ENCODE assay signal across 8 cellular contexts in the genomic region with DNA sequence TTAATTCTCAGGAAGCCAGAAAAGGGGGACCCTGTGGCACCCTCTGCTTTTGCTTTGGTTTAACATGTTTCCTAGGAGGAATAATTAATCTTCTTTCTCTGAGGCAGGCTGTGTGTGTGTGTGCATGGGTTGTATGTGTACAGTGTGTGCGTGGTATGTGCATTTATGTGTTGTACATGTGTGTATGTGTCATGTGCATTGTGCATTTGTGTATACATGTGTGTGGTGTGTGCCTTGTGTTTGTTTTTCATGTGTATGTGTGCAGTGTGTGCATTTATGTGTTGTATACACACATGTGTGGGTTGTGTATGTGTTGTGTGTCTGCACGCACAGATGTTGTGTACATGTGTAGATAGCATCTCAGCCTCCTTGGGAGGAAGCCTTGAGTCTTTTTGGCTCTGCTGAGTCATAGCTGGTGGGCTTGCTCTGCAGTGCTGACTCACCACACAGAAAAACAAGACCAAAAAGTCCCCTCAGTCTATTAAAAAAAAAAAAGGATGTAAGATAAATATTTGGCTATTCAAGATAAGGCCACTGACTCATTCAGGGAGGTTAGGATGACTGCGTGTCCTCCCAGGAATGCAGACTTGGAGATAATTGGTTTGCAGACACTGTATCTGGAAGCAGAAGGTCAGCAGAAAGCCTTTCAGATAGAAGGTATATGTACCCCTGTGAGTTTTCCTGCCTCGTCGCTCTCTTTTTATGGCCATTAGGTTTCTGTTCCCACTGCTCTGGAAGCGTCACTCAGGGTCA. TPM values are rescaled to one million over a fixed set of nuclear protein-coding genes. Genes with fewer than 3 reads are reported as not detected.
A peak's percentile ranks its signal among the peaks of the same experiment; 100 is the strongest.
DNase-seq lines count a peak whose midpoint lies in the region; ATAC-seq, FAIRE-seq and TF ChIP-seq lines count a peak whose summit lies in the region.

No MANE protein-coding gene starts in this region.

- no peaks in the 10 kb centered on the region for H3K27me3 ChIP-seq in Peyer's patch
- H3K27me3 ChIP-seq in breast epithelium, result no peaks in the 10 kb centered on the region
- no peaks in the 10 kb centered on the region for H3K27me3 ChIP-seq in liver (ENCODE audit: control insufficient read depth in 4 of 4, insufficient read depth in 4 of 4, low read length in 3 of 4)
- no peaks in the 10 kb centered on the region for H3K27me3 ChIP-seq in upper lobe of left lung

- TF ChIP-seq POLR2A in H54 (IDR thresholded peaks at IDR 0.05; ENCODE audit: low read depth, low read length) (0 out of 2 replicates have a peak, but pooled peaks have one; percentile 16), Peyer's patch (IDR thresholded peaks at IDR 0.05) (no peak), breast epithelium (IDR thresholded peaks at IDR 0.05) (no peak), upper lobe of left lung (IDR thresholded peaks at IDR 0.05) (no peak)

- H3K36me3 ChIP-seq in Peyer's patch, result no peaks in the 10 kb centered on the region
- no peaks in the 10 kb centered on the region for H3K36me3 ChIP-seq in breast epithelium
- H3K36me3 ChIP-seq in liver (ENCODE audit: control insufficient read depth in 4 of 4, insufficient read depth in 3 of 4, low read depth in 1 of 4, low read length in 3 of 4), result peaks cover 0 to 3% (median 0%) of the 10 kb centered on the region in 4 donors
- H3K36me3 ChIP-seq in upper lobe of left lung, result no peaks in the 10 kb centered on the region

- peak overlapping the region in 5 of 7 donors; percentile 57 to 87 (median 63) for H3K27ac Mint-ChIP-seq in CD14-positive monocyte

- peak; percentile 43 to 88 for ATAC-seq in upper lobe of left lung (ENCODE audit: low FRiP score in 2 of 2)
- no peak for ATAC-seq in HG02571 (IDR thresholded peaks at IDR 0.05; ENCODE audit: unreplicated experiment)

- peaks cover 0 to 3% (median 0%) of the 10 kb centered on the region in 7 donors for H3K9me3 Mint-ChIP-seq in CD14-positive monocyte

- peak in 1 of 4 donors; percentile 26 for TF ChIP-seq EP300 in upper lobe of left lung (IDR thresholded peaks at IDR 0.05)

- FAIRE-seq in H54 (lab: Jason Lieb, UNC), result no peak

- DNase-seq in CD14-positive monocyte (ENCODE audit: low spot score), result no peak
- DNase-seq in H54 (ENCODE audit: insufficient read length, low spot score), result peak; percentile 38
- DNase-seq in Peyer's patch, result no peak
- DNase-seq in breast epithelium (ENCODE audit: low spot score in 2 of 2), result no peak
- DNase-seq in upper lobe of left lung, result no peak
- DNase-seq in cerebellum (ENCODE audit: low spot score), result no peak

- no peak overlapping the region for H3K9ac ChIP-seq in liver (ENCODE audit: low read depth in 1 of 2, low read length in 2 of 2)

- peak overlapping the region; percentile 5 to 79 (median 37) for H3K27ac ChIP-seq in Peyer's patch
- H3K27ac ChIP-seq in breast epithelium, result peak overlapping the region; percentile 51 to 81
- peak overlapping the region; percentile 10 to 47 for H3K27ac ChIP-seq in liver (ENCODE audit: low read depth in 1 of 2, low read length in 2 of 2)
- H3K27ac ChIP-seq in upper lobe of left lung, result peak overlapping the region in 2 of 4 donors; percentile 46 to 51

- peak overlapping the region in 1 of 2 donors; percentile 3 for H3K4me3 Mint-ChIP-seq in CD14-positive monocyte

- intact Hi-C loops in CD14-positive monocyte (cut with micrococcal nuclease), result loop anchor here in 1 of 2 donors (5.0 kb wide), 1 partner anchor 37 kb away; no protein-coding TSS in a partner anchor
- intact Hi-C loops in breast epithelium (cut with DNase I; ENCODE audit: low total_unique reads), result loop anchor here (5.0 kb wide), 1 partner anchor 58 kb away; a partner anchor contains a TSS

- WGBS in liver, result 63% methylated on average over 6 of the region's 6 CpGs
- WGBS in upper lobe of left lung, 2 donors, result 53 to 54% methylated on average over 6 of the region's 6 CpGs

- peaks cover 4 to 9% of the 10 kb centered on the region in 2 donors for H3K36me3 Mint-ChIP-seq in CD14-positive monocyte

- H3K4me3 ChIP-seq in Peyer's patch (no peak overlapping the region), breast epithelium (no peak overlapping the region), liver (ENCODE audit: low read depth in 1 of 3, low read length in 3 of 3) (no peak overlapping the region), upper lobe of left lung (no peak overlapping the region)

- H3K4me1 Mint-ChIP-seq in CD14-positive monocyte, result peaks cover 16% of the 10 kb centered on the region

- H3K9me3 ChIP-seq in Peyer's patch (no peaks in the 10 kb centered on the region), breast epithelium (no peaks in the 10 kb centered on the region), liver (ENCODE audit: control insufficient read depth in 4 of 4, low read length in 3 of 4) (no peaks in the 10 kb centered on the region), upper lobe of left lung (no peaks in the 10 kb centered on the region)

- peaks cover 4 to 10% (median 9%) of the 10 kb centered on the region in 3 donors for H3K27me3 Mint-ChIP-seq in CD14-positive monocyte (ENCODE audit: low read depth in 3 of 3)

- TF ChIP-seq CTCF in CD14-positive monocyte (IDR thresholded peaks at IDR 0.05) (no peak), Peyer's patch (IDR thresholded peaks at IDR 0.05) (no peak), breast epithelium (IDR thresholded peaks at IDR 0.05) (no peak), liver (IDR thresholded peaks at IDR 0.05; ENCODE audit: low read depth, low read length, missing input control) (no peak), upper lobe of left lung (IDR thresholded peaks at IDR 0.05) (no peak)

- peak; percentile 9 to 11 for TF ChIP-seq RAD21 in liver (IDR thresholded peaks at IDR 0.05)

- peaks cover 0 to 27% (median 0%) of the 10 kb centered on the region in 4 donors for H3K4me1 ChIP-seq in Peyer's patch
- H3K4me1 ChIP-seq in breast epithelium, result peaks cover 0 to 6% of the 10 kb centered on the region in 2 donors
- peaks cover 0 to 5% (median 4%) of the 10 kb centered on the region in 4 donors for H3K4me1 ChIP-seq in liver (ENCODE audit: control insufficient read depth in 4 of 4, insufficient read depth in 4 of 4, low read length in 3 of 4)
- H3K4me1 ChIP-seq in upper lobe of left lung, result peaks cover 11 to 22% (median 17%) of the 10 kb centered on the region in 4 donors

TF ChIP-seq in liver, 16 proteins besides CTCF, POLR2A, EP300 and RAD21:
- peak; percentile 91 for TF ChIP-seq JUND (IDR thresholded peaks at IDR 0.05)
- peak; percentile 20 for TF ChIP-seq SP1 (IDR thresholded peaks at IDR 0.05)
- no peak for TF ChIP-seq FOXA2 (IDR thresholded peaks at IDR 0.05)
- peak; percentile 84 for TF ChIP-seq NR2F2 (IDR thresholded peaks at IDR 0.05)
- TF ChIP-seq RXRA (IDR thresholded peaks at IDR 0.05), result peak; percentile 45 to 46

RNA-seq across cellular contexts. Expression of a gene that starts 58.6 kb away (rescaled TPM):
- polyA plus RNA-seq in CD14-positive monocyte (1 to 10 TPM in 1 of 2 donors, under 1 TPM in 1; 0.82 to 1.6 TPM), liver (1 to 10 TPM; 2.4 to 3.0 TPM)
- total RNA-seq in Peyer's patch (10 to 100 TPM; 26.8 to 47.2 (median 34.0) TPM), breast epithelium (10 to 100 TPM in 2 of 3 donors, 1 to 10 TPM in 1; 3.0 to 20.2 (median 15.7) TPM), liver (1 to 10 TPM; 3.5 to 8.9 TPM), upper lobe of left lung (1 to 10 TPM; 3.0 to 7.7 (median 4.2) TPM), cerebellum (68.6 TPM)
